In genomic region chr1:47230692-47231313, GRCh38 we compare ENCODE assay signal across 1 cellular context.
TF ChIP-seq lines count a peak whose summit lies in the region.

No MANE protein-coding gene starts in this region.

TF ChIP-seq in GM12878, 131 proteins besides CTCF, POLR2A, EP300 and RAD21:
- no peak for TF ChIP-seq RUNX3 (IDR thresholded peaks at IDR 0.05; ENCODE audit: low read length)
- peak; percentile 98 for TF ChIP-seq SUZ12 (IDR thresholded peaks at IDR 0.05; ENCODE audit: unreplicated experiment)
- no peak for TF ChIP-seq SIX5 (IDR thresholded peaks at IDR 0.05; ENCODE audit: low read depth, low read length, severe bottlenecking)
- TF ChIP-seq EZH2 (IDR thresholded peaks at IDR 0.05; ENCODE audit: borderline replicate concordance, control insufficient read depth, low read depth, low read length): peak; percentile 98; the same call in 1 of the 2 replicates
- TF ChIP-seq BMI1 (IDR thresholded peaks at IDR 0.05; ENCODE audit: borderline replicate concordance): 0 out of 2 replicates have a peak, but pooled peaks have one; percentile 22
- no peak for TF ChIP-seq RELB (IDR thresholded peaks at IDR 0.05; ENCODE audit: low read depth)
